ENCODE assay signal across 21 cellular contexts in the genomic region with DNA sequence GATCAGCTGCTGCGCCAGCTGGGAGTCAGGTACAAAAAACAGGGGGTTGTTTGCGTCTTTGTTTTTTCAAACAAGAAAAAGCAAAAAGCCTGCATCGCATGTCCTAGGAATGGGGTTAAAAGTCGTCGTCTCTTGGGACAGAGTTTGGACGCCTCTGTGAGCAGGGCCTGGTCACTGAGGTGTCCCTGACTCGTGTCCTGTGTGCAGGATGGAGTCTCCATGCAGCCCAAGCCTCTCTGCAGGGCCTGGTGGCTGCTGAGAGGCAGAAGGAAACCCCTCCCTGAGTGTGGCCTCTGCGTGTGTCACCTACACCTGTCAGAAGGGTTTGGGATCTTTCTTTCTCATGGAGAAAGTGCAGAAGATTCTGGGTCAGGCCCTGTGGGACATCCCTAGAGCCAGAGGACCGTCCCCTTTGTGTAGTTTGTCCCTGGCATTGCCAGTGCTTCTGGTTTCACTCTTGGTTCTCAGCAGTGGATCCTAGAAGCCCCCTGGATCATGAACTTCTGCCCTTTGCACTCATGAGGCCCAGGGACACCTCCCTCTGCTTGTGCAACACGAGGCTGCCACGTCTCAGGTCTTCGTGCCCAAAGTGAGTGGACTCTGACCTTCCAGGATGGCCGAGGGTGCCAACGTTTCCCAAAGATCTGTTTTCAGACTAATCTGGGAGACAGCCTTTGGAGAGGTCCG.
"Had no signal": no experiment of that assay in that cellular context is flagged by ENCODE, and none has a peak within 500 bp of the region (broad histone marks: within the 10 kb centered on the region; RNA-seq: fewer than 3 reads in every experiment).

No MANE protein-coding gene starts in this region.

- ATAC-seq: activated CD8-positive, alpha-beta memory T cell treated with anti-CD3 and anti-CD28 coated beads, Interleukin-2, amount 10 ng/mL, durations not matched to agents 7 days and 5 days; effector memory CD8-positive, alpha-beta T cell; heart right ventricle; stimulated activated memory B cell treated with anti-CD40 and anti-IgM and Interleukin-4, amounts not matched to agents 10 μg/mL and 1 μg/mL and 100 μg/mL, for 72 hours; WTC11 had no signal

- H3K4me3 ChIP-seq: esophagus squamous epithelium, heart right ventricle, lung, SK-N-MC, thyroid gland had no signal

- DNase-seq: activated CD4-positive, alpha-beta memory T cell treated with anti-CD3 and anti-CD28 coated beads, Interleukin-2, amount 10 ng/mL, durations not matched to agents 7 days and 5 days; activated CD4-positive, alpha-beta T cell treated with anti-CD3 and anti-CD28 coated beads for 48 hours; activated CD8-positive, alpha-beta memory T cell treated with anti-CD3 and anti-CD28 coated beads, Interleukin-2, amount 10 ng/mL, durations not matched to agents 7 days and 5 days; activated naive CD4-positive, alpha-beta T cell treated with anti-CD3 and anti-CD28 coated beads for 36 hours; activated T-cell treated with anti-CD3 and anti-CD28 coated beads, Interleukin-2, amount 50 U/mL, for 1 hour; anterior cingulate cortex; effector memory CD8-positive, alpha-beta T cell; esophagus squamous epithelium; heart right ventricle; immature natural killer cell; midbrain; occipital lobe; retina; stimulated activated CD4-positive, alpha-beta T cell treated with anti-CD3 and anti-CD28 coated beads, Interleukin-15, amount 100 ng/mL, for 24 hours; stimulated activated CD4-positive, alpha-beta T cell treated with anti-CD3 and anti-CD28 coated beads, Interleukin-4, amount 100 ng/mL, for 1 hour; thyroid gland had no signal

- FAIRE-seq: urothelium cell line had no signal

- H3K36me3 ChIP-seq: esophagus squamous epithelium, heart right ventricle, thyroid gland had no signal

- H3K27me3 ChIP-seq: esophagus squamous epithelium, heart right ventricle, thyroid gland had no signal

- H3K27ac ChIP-seq: esophagus squamous epithelium, heart right ventricle, SK-N-MC, thyroid gland had no signal

- H3K9me3 ChIP-seq: esophagus squamous epithelium, heart right ventricle, thyroid gland had no signal
